Comparison of ENCODE assay signal across 14 cellular contexts in the genomic region with DNA sequence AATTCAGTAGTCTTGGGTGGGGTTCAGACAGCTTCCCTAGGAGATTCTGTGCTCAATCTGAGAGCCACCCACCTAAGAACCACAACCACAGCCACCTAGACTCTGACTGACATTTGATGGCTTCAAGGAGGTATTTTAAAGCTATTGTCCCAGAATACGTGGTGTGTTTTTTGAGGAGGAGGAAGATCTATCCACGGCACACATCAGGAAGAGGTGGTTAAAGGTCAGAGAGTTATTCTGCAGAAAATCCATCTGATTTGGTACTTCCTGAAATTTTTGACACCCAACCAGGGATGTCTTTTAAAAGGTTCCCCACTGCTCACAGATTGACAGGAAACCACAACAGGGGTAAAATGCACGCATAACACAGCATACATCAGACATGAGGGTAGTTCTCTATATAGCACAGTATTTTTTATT. TPM values are rescaled to one million over a fixed set of nuclear protein-coding genes. Genes with fewer than 3 reads are reported as not detected.
DNase-seq lines count a peak whose midpoint lies in the region; ATAC-seq and TF ChIP-seq lines count a peak whose summit lies in the region.
"Had no signal": no experiment of that assay in that cellular context is flagged by ENCODE, and none has a peak within 500 bp of the region (broad histone marks: within the 10 kb centered on the region; RNA-seq: fewer than 3 reads in every experiment).

No MANE protein-coding gene starts in this region.

- H3K27me3 Mint-ChIP-seq in IgD-negative memory B cell (no peaks in the 10 kb centered on the region), activated B cell treated with CpG ODN at 0.5 μM for 24 hours (no peaks in the 10 kb centered on the region), natural killer cell (ENCODE audit: low read depth in 2 of 2) (peaks cover 0 to 8% of the 10 kb centered on the region in 2 donors)

- ATAC-seq in activated B cell treated with CpG ODN at 0.5 μM for 24 hours (ENCODE audit: low read depth): no peak
- peak; percentile 44 to 63 (median 55) for ATAC-seq in natural killer cell
- ATAC-seq in GM21367 (IDR thresholded peaks at IDR 0.05; ENCODE audit: unreplicated experiment): no peak
- ATAC-seq: foreskin keratinocyte had no signal

- DNase-seq in SKM-1 treated with dmso at 0.1 percent for 144 hours (lab: John Stamatoyannopoulos, UW; ENCODE audit: unreplicated experiment): peak; percentile 21
- DNase-seq in SKM-1 (lab: John Stamatoyannopoulos, UW; ENCODE audit: unreplicated experiment): no peak
- DNase-seq in activated B cell treated with CpG ODN at 0.5 μM for 24 hours: no peak
- no peak for DNase-seq in natural killer cell
- no peak for DNase-seq in islet precursor cell
- DNase-seq in pons (ENCODE audit: low spot score): no peak
- DNase-seq: endodermal cell, foreskin keratinocyte, NCI-H2081 treated with DMSO at 0.1 percent for 48 hours had no signal

- H3K27ac Mint-ChIP-seq in IgD-negative memory B cell (peak overlapping the region; percentile 62 to 79 (median 76)), activated B cell treated with CpG ODN at 0.5 μM for 24 hours (peak overlapping the region; percentile 67), natural killer cell (peak overlapping the region in 1 of 2 donors; percentile 79)
- H3K27ac Mint-ChIP-seq: endodermal cell had no signal

- POLR2A ChIA-PET in activated B cell treated with CpG ODN at 0.5 μM for 24 hours (lab: Charles Lee): interaction anchor here (0.6 to 21.8 kb wide), 5 partner anchors 24 to 205 kb away, joined by 3 to 1885 read pairs (median 7); a partner anchor contains a TSS

- TF ChIP-seq CTCF in activated B cell treated with CpG ODN at 0.5 μM for 24 hours (IDR thresholded peaks at IDR 0.05) (no peak), natural killer cell (IDR thresholded peaks at IDR 0.05) (no peak)

- CTCF ChIA-PET in activated B cell treated with CpG ODN at 0.5 μM for 24 hours (lab: Charles Lee): interaction anchor here (1.0 to 13.7 kb wide), 3 partner anchors 64 to 1040 kb away, joined by 3 to 426 read pairs (median 4); a partner anchor contains a TSS

- peaks cover 4% of the 10 kb centered on the region for H3K36me3 Mint-ChIP-seq in IgD-negative memory B cell
- H3K36me3 Mint-ChIP-seq in activated B cell treated with CpG ODN at 0.5 μM for 24 hours (ENCODE audit: low read depth): peaks cover 9% of the 10 kb centered on the region
- no peaks in the 10 kb centered on the region for H3K36me3 Mint-ChIP-seq in natural killer cell

- H3K4me3 Mint-ChIP-seq in IgD-negative memory B cell (peak overlapping the region in 2 of 4 donors; percentile 28 to 44), activated B cell treated with CpG ODN at 0.5 μM for 24 hours (peak overlapping the region; percentile 53), natural killer cell (no peak overlapping the region)
- H3K4me3 Mint-ChIP-seq: endodermal cell had no signal

- intact Hi-C loops in activated B cell treated with CpG ODN at 0.5 μM for 24 hours (cut with micrococcal nuclease): loop anchor here (5.0 to 10.0 kb wide), 2 partner anchors 282 to 700 kb away; no protein-coding TSS in a partner anchor
- intact Hi-C loops in natural killer cell (cut with micrococcal nuclease): no loop called here

- H3K9me3 Mint-ChIP-seq in IgD-negative memory B cell (no peaks in the 10 kb centered on the region), activated B cell treated with CpG ODN at 0.5 μM for 24 hours (no peaks in the 10 kb centered on the region), natural killer cell (no peaks in the 10 kb centered on the region)
- H3K9me3 Mint-ChIP-seq: endodermal cell had no signal

- H3K4me1 Mint-ChIP-seq in IgD-negative memory B cell (peaks cover 37 to 50% (median 41%) of the 10 kb centered on the region in 3 donors), activated B cell treated with CpG ODN at 0.5 μM for 24 hours (peaks cover 71% of the 10 kb centered on the region), natural killer cell (peaks cover 18 to 19% of the 10 kb centered on the region in 2 donors)

RNA-seq across cellular contexts. Expression of a gene that starts 25.1 kb away (rescaled TPM):
- 221 TPM for polyA plus RNA-seq in IgD-negative memory B cell
- total RNA-seq in activated B cell treated with CpG ODN at 0.5 μM for 24 hours: 140 TPM in 2 replicates
- total RNA-seq in natural killer cell: 100 to 1,000 TPM in 2 of 3 donors, 10 to 100 TPM in 1; 87.8 to 102 (median 101) TPM

RNA-seq across cellular contexts. Expression of a gene that starts 42.5 kb away (rescaled TPM):
- polyA plus RNA-seq in IgD-negative memory B cell: not detected
- total RNA-seq in activated B cell treated with CpG ODN at 0.5 μM for 24 hours: not detected in 2 replicates
- total RNA-seq in natural killer cell: not detected
- total RNA-seq: A172, osteocyte had no signal

RNA-seq across cellular contexts. Expression of a gene that starts 57.2 kb away (rescaled TPM):
- polyA plus RNA-seq in IgD-negative memory B cell: 257 TPM
- total RNA-seq in activated B cell treated with CpG ODN at 0.5 μM for 24 hours (572 and 573 TPM in 2 replicates), natural killer cell (1 to 10 TPM; 3.2 to 8.0 (median 6.6) TPM)
- total RNA-seq: A172, foreskin keratinocyte, M059J, osteocyte had no signal
- polyA plus RNA-seq: foreskin keratinocyte had no signal

Comparison
In these comparisons a context has a peak if more than half of its experiments do, and no peak if none do; other contexts are left out.
1. ATAC-seq: peak in natural killer cell (3 of 3); none in activated B cell treated with CpG ODN at 0.5 μM for 24 hours (single experiment) and GM21367 (single experiment).
2. RNA of a gene that starts 57.2 kb away (total RNA-seq): 572 to 573 TPM in activated B cell treated with CpG ODN at 0.5 μM for 24 hours; 3.2 to 8.0 TPM in natural killer cell; every median in the first group is over 10 times any median in the second.